ENCODE assay signal across 14 cellular contexts in the genomic region with DNA sequence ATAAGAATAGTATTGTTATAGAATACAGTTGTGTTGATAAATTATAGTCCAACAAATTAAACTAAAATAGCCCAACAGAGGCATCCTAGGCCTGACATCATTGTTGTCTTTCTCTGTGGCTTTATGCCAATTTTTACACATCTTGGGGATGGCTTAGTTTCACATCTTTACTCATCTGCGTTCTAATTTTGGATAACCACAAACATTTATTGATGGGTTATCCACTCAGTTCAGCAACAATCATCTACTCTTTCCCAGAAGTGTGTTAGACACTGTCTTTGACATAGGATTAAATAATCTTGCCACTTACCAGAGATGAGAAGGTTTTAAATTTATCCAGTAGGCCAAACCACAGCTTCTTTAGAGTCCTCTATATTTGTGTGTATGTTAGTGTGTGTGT.
A peak's percentile ranks its signal among the peaks of the same experiment; 100 is the strongest.
DNase-seq lines count a peak whose midpoint lies in the region; ATAC-seq, FAIRE-seq and TF ChIP-seq lines count a peak whose summit lies in the region.
"Had no signal": no experiment of that assay in that cellular context is flagged by ENCODE, and none has a peak within 500 bp of the region (broad histone marks: within the 10 kb centered on the region; RNA-seq: fewer than 3 reads in every experiment).

No MANE protein-coding gene starts in this region.

- ATAC-seq in heart left ventricle (no peak), right cardiac atrium (no peak), pancreas (no peak), GM21528 (IDR thresholded peaks at IDR 0.05; ENCODE audit: low FRiP score, unreplicated experiment) (no peak)
- ATAC-seq: WTC11 had no signal

- no peak for TF ChIP-seq POLR2A in heart left ventricle (IDR thresholded peaks at IDR 0.05)

- no peak for TF ChIP-seq CTCF in heart left ventricle (IDR thresholded peaks at IDR 0.05)
- no peak for TF ChIP-seq CTCF in brain microvascular endothelial cell (IDR thresholded peaks at IDR 0.05; ENCODE audit: low read depth, low read length, missing control alignments)
- TF ChIP-seq CTCF in pancreas (IDR thresholded peaks at IDR 0.05): no peak

- H3K36me3 ChIP-seq in heart left ventricle (no peaks in the 10 kb centered on the region), brain microvascular endothelial cell (replicated peaks) (no peaks in the 10 kb centered on the region), pancreas (no peaks in the 10 kb centered on the region), H7 (replicated peaks; ENCODE audit: control insufficient read depth, insufficient read depth, low read length) (no peaks in the 10 kb centered on the region)

- no peak for FAIRE-seq in pancreas (lab: Jason Lieb, UNC)
- FAIRE-seq in urothelium cell line (lab: Jason Lieb, UNC): peak; percentile 56
- FAIRE-seq: H1 had no signal

- in situ Hi-C loops in brain microvascular endothelial cell (cut with HindIII; ENCODE audit: low pct_ligation_motif_present, low sequenced_read_pairs): no loop called here

- intact Hi-C loops in heart left ventricle (cut with DNase I): loop anchor here in 8 of 10 donors (2.0 to 10.0 kb wide), 7 partner anchors 44 to 229 kb away; no protein-coding TSS in a partner anchor
- intact Hi-C loops in right cardiac atrium (cut with DNase I): loop anchor here in 1 of 4 donors (10.0 kb wide), 1 partner anchor 127 kb away; no protein-coding TSS in a partner anchor
- intact Hi-C loops in pancreas (cut with DNase I): no loop called here

- H3K27me3 ChIP-seq in heart left ventricle (no peaks in the 10 kb centered on the region), right cardiac atrium (ENCODE audit: control insufficient read depth, insufficient read depth) (no peaks in the 10 kb centered on the region), brain microvascular endothelial cell (replicated peaks) (no peaks in the 10 kb centered on the region), pancreas (no peaks in the 10 kb centered on the region), H7 (ENCODE audit: control insufficient read depth, insufficient read depth, low read length) (no peaks in the 10 kb centered on the region)

- no peak overlapping the region for H3K4me3 ChIP-seq in heart left ventricle
- H3K4me3 ChIP-seq in right cardiac atrium (ENCODE audit: low read length): no peak overlapping the region
- H3K4me3 ChIP-seq in brain microvascular endothelial cell (ENCODE audit: low read depth, low read length): no peak overlapping the region
- H3K4me3 ChIP-seq in pancreas: no peak overlapping the region
- no peak overlapping the region for H3K4me3 ChIP-seq in H7 (ENCODE audit: insufficient read depth, low read depth, low read length)
- H3K4me3 ChIP-seq: lung had no signal

- 4 to 26% (median 9%) methylated on average over 1 of the region's 1 CpG for WGBS in heart left ventricle, 4 donors
- 8% methylated on average over 1 of the region's 1 CpG for WGBS in right cardiac atrium
- WGBS in pancreas, 2 donors: 41 to 64% methylated on average over 1 of the region's 1 CpG

- DNase-seq in heart left ventricle (no peak), right cardiac atrium (no peak), brain microvascular endothelial cell (no peak), pancreas (no peak), urothelium cell line (ENCODE audit: low spot score) (no peak), NCI-H526 (lab: John Stamatoyannopoulos, UW) (no peak), H7 (no peak)
- DNase-seq: activated effector memory CD4-positive, alpha-beta T cell treated with Interleukin-2 at 50 U/mL for 16 hours; foreskin melanocyte; retina had no signal

- H3K27ac ChIP-seq in heart left ventricle (peak overlapping the region; percentile 74 to 88 (median 82)), right cardiac atrium (ENCODE audit: low read length) (no peak overlapping the region), brain microvascular endothelial cell (peak overlapping the region; percentile 92), pancreas (peak overlapping the region; percentile 33 to 85 (median 73))

- H3K9me3 ChIP-seq in heart left ventricle (no peaks in the 10 kb centered on the region), right cardiac atrium (ENCODE audit: control insufficient read depth, low read length) (no peaks in the 10 kb centered on the region), pancreas (no peaks in the 10 kb centered on the region)

- H3K4me1 ChIP-seq in heart left ventricle: peaks cover 7 to 67% (median 50%) of the 10 kb centered on the region in 12 donors
- H3K4me1 ChIP-seq in right cardiac atrium (ENCODE audit: control insufficient read depth, insufficient read depth, low read length): peaks cover 12% of the 10 kb centered on the region
- peaks cover 50 to 60% (median 59%) of the 10 kb centered on the region in 3 donors for H3K4me1 ChIP-seq in pancreas

Comparison
In these comparisons a context has a peak if more than half of its experiments do, and no peak if none do; other contexts are left out.
1. intact Hi-C loops: an anchor here in heart left ventricle (2.0 to 10.0 kb wide); none called in pancreas.